In the genomic region with DNA sequence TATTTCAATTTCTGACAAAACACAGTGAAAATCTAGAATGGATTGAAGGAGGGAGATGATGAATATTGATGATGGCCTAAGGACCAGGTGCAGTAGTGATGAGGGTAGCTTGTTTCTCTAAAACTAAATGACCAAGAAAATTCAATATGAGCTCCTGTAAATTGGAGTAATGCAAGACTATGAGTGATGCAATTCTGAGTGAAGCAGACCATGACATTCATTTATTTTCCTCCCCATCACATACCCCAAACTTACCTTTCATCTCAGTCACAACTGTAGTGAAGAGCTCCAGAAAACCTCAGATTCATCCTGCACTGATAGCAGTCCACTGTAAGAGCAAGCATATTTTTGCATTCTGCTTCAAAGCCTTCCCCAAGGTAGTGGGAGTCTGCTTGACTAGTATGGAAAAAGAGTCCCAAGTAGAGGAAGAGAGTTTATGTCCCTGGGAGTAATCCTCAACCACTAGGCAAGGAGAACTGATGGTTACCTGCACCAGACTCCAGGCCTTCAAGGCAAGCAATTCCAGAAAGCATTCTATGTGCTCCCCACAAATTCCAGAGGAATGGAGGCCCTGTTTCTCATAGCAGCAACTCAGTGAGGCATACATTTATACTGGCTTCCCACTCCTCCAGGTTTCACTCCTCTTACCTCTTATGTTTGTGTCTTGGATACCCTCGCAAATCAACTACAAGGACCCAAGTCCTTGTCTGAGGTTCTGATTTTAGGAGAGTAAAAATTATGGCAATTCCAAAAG, we compare ENCODE assay signal across 19 cellular contexts. TPM values are rescaled to one million over a fixed set of nuclear protein-coding genes. Genes with fewer than 3 reads are reported as not detected.
"Had no signal": no experiment of that assay in that cellular context is flagged by ENCODE, and none has a peak within 500 bp of the region (broad histone marks: within the 10 kb centered on the region; RNA-seq: fewer than 3 reads in every experiment).

No MANE protein-coding gene starts in this region.

- H3K27ac ChIP-seq: gastroesophageal sphincter had no signal

- H3K4me3 ChIP-seq: gastroesophageal sphincter, tibial artery had no signal

- H3K4me1 ChIP-seq: gastroesophageal sphincter had no signal

- H3K9me3 ChIP-seq: gastroesophageal sphincter, tibial artery had no signal

- H3K27ac Mint-ChIP-seq: activated CD4-positive, alpha-beta T cell treated with anti-CD3 and anti-CD28 coated beads, Interleukin-2, amount 10 ng/mL, durations not matched to agents 7 days and 5 days; activated CD8-positive, alpha-beta T cell treated with anti-CD3 and anti-CD28 coated beads, Interleukin-2, amount 10 ng/mL, durations not matched to agents 7 days and 5 days; activated naive CD4-positive, alpha-beta T cell treated with anti-CD3 and anti-CD28 coated beads for 36 hours; activated T-cell treated with anti-CD3 and anti-CD28 coated beads, Interleukin-2, amount 50 U/mL, for 24 hours; immature natural killer cell; nephron; T-helper 1 cell treated with Interleukin-12 subunit alpha and Interleukin-12 subunit beta and Interleukin-4 antibody, amounts not matched to agents 30 μg/mL and 1 μg/mL, for 36 hours had no signal

- H3K27me3 ChIP-seq: gastroesophageal sphincter, tibial artery had no signal

- FAIRE-seq: bronchial epithelial cell, urothelium cell line had no signal

- H3K4me1 Mint-ChIP-seq: activated CD4-positive, alpha-beta T cell treated with anti-CD3 and anti-CD28 coated beads, Interleukin-2, amount 10 ng/mL, durations not matched to agents 7 days and 5 days; immature natural killer cell; nephron had no signal

- DNase-seq: activated CD4-positive, alpha-beta T cell treated with anti-CD3 and anti-CD28 coated beads, Interleukin-2, amount 10 ng/mL, durations not matched to agents 7 days and 5 days; activated CD8-positive, alpha-beta T cell treated with anti-CD3 and anti-CD28 coated beads, Interleukin-2, amount 10 ng/mL, durations not matched to agents 7 days and 5 days; activated naive CD4-positive, alpha-beta T cell treated with anti-CD3 and anti-CD28 coated beads for 36 hours; activated T-cell treated with anti-CD3 and anti-CD28 coated beads, Interleukin-2, amount 50 U/mL, for 24 hours; cerebellar nuclear complex; cortex of kidney; immature natural killer cell; left cardiac atrium; retina; stimulated activated CD4-positive, alpha-beta T cell treated with anti-CD3 and anti-CD28 coated beads, Interleukin-12 subunit alpha, Interleukin-12 subunit beta, amount 100 ng/mL, for 4 hours; stimulated activated naive CD8-positive, alpha-beta T cell treated with anti-CD3 and anti-CD28 coated beads, Interleukin-15, Interleukin-2, amounts not matched to agents 100 U/mL and 50 U/mL, for 24 hours; substantia nigra; tibial artery had no signal

- ATAC-seq: activated CD4-positive, CD25-positive, alpha-beta regulatory T cell treated with anti-CD3 and anti-CD28 coated beads, Interleukin-2, amount 50 U/mL, for 24 hours; activated CD8-positive, alpha-beta T cell treated with anti-CD3 and anti-CD28 coated beads, Interleukin-2, amount 10 ng/mL, durations not matched to agents 7 days and 5 days; stimulated activated naive CD8-positive, alpha-beta T cell treated with anti-CD3 and anti-CD28 coated beads, Interleukin-15, Interleukin-2, amounts not matched to agents 100 U/mL and 50 U/mL, for 24 hours had no signal

- H3K36me3 ChIP-seq: gastroesophageal sphincter, tibial artery had no signal

- H3K4me3 Mint-ChIP-seq: activated CD4-positive, alpha-beta T cell treated with anti-CD3 and anti-CD28 coated beads, Interleukin-2, amount 10 ng/mL, durations not matched to agents 7 days and 5 days; activated CD8-positive, alpha-beta T cell treated with anti-CD3 and anti-CD28 coated beads, Interleukin-2, amount 10 ng/mL, durations not matched to agents 7 days and 5 days; activated naive CD4-positive, alpha-beta T cell treated with anti-CD3 and anti-CD28 coated beads for 36 hours; activated T-cell treated with anti-CD3 and anti-CD28 coated beads, Interleukin-2, amount 50 U/mL, for 24 hours; immature natural killer cell; nephron; T-helper 1 cell treated with Interleukin-12 subunit alpha and Interleukin-12 subunit beta and Interleukin-4 antibody, amounts not matched to agents 30 μg/mL and 1 μg/mL, for 36 hours had no signal

- H3K36me3 Mint-ChIP-seq: immature natural killer cell had no signal

- H3K27me3 Mint-ChIP-seq: activated T-cell treated with anti-CD3 and anti-CD28 coated beads, Interleukin-2, amount 50 U/mL, for 24 hours had no signal

- H3K9me3 Mint-ChIP-seq: activated CD4-positive, alpha-beta T cell treated with anti-CD3 and anti-CD28 coated beads, Interleukin-2, amount 10 ng/mL, durations not matched to agents 7 days and 5 days; activated T-cell treated with anti-CD3 and anti-CD28 coated beads, Interleukin-2, amount 50 U/mL, for 24 hours; nephron; T-helper 1 cell treated with Interleukin-12 subunit alpha and Interleukin-12 subunit beta and Interleukin-4 antibody, amounts not matched to agents 30 μg/mL and 1 μg/mL, for 36 hours had no signal

RNA-seq across cellular contexts. Expression of a gene that starts 47.2 kb away (rescaled TPM):
- total RNA-seq: activated CD4-positive, alpha-beta T cell treated with anti-CD3 and anti-CD28 coated beads, Interleukin-2, amount 10 ng/mL, durations not matched to agents 7 days and 5 days; activated CD8-positive, alpha-beta T cell treated with anti-CD3 and anti-CD28 coated beads, Interleukin-2, amount 10 ng/mL, durations not matched to agents 7 days and 5 days; activated naive CD4-positive, alpha-beta T cell treated with anti-CD3 and anti-CD28 coated beads for 36 hours had no signal
- polyA plus RNA-seq: immature natural killer cell had no signal
